Comparison of ENCODE assay signal across 10 cellular contexts in the genomic region with DNA sequence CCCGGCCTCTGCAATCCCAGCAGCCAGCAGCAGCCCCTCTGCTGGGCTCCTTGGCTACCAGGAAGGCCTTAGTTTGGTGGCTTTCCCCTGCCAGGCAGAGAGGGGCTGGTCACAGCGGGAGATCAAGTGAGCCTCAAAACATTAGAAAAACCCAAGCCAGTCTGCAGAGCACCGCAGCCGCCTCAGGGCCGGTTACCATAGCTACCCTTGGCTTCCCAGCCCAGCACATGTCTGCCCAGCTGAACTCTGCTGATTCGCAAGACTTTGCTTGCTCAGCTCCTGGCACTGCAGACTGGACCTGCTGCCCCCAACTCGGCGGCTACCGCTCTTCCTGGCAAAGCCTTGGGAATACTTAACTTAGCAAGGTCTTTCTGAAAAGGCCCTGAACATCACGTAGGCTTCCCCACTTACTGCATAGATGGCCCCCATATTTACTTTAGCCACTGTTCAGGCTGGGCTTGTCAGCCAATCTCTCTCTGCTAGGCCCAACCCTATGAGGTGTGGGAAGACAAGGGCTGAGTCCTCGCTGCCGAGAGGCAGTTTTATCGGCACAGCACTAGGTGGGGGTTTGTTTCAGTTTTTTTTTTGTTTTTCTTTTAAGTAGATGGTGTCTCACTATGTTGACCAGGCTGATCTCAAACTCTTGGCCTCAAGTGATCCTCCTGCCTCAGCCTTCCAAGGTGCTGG. TPM values are rescaled to one million over a fixed set of nuclear protein-coding genes. Genes with fewer than 3 reads are reported as not detected.
DNase-seq lines count a peak whose midpoint lies in the region; ATAC-seq, FAIRE-seq and TF ChIP-seq lines count a peak whose summit lies in the region.
"Had no signal": no experiment of that assay in that cellular context is flagged by ENCODE, and none has a peak within 500 bp of the region (broad histone marks: within the 10 kb centered on the region; RNA-seq: fewer than 3 reads in every experiment).

No MANE protein-coding gene starts in this region.

- H3K27ac Mint-ChIP-seq in CD14-positive monocyte, result no peak overlapping the region

- DNase-seq in ELR (ENCODE audit: low read depth), result peak; percentile 79
- peak; percentile 91 for DNase-seq in NCI-H69 (lab: John Stamatoyannopoulos, UW)
- DNase-seq in fibroblast of the aortic adventitia (ENCODE audit: low read depth), result peak; percentile 81
- DNase-seq in pancreas, result peak in 1 of 6 donors; percentile 48
- DNase-seq in NCI-H1930 (lab: John Stamatoyannopoulos, UW), result no peak
- no peak for DNase-seq in CD14-positive monocyte (ENCODE audit: low spot score)
- DNase-seq in RKO (ENCODE audit: low spot score), result no peak
- DNase-seq in UCSD-AML1 (lab: John Stamatoyannopoulos, UW; ENCODE audit: unreplicated experiment), result no peak

- no peak overlapping the region for H3K4me3 ChIP-seq in fibroblast of the aortic adventitia (ENCODE audit: low read depth, low read length)
- H3K4me3 ChIP-seq in pancreas, result no peak overlapping the region

- no peaks in the 10 kb centered on the region for H3K27me3 ChIP-seq in pancreas

- TF ChIP-seq CTCF in fibroblast of the aortic adventitia (IDR thresholded peaks at IDR 0.05; ENCODE audit: insufficient read depth, low read length), result no peak
- TF ChIP-seq CTCF in pancreas (IDR thresholded peaks at IDR 0.05), result no peak
- TF ChIP-seq CTCF in CD14-positive monocyte (IDR thresholded peaks at IDR 0.05), result no peak

- H3K36me3 Mint-ChIP-seq in CD14-positive monocyte, result peaks cover 13 to 17% of the 10 kb centered on the region in 2 donors

- intact Hi-C loops in pancreas (cut with DNase I) (no loop called here), CD14-positive monocyte (cut with micrococcal nuclease) (no loop called here)

- no peaks in the 10 kb centered on the region for H3K4me1 ChIP-seq in pancreas

- H3K36me3 ChIP-seq in pancreas, result peaks cover 0 to under 1% (median 0%) of the 10 kb centered on the region in 3 donors

- no peaks in the 10 kb centered on the region for H3K4me1 Mint-ChIP-seq in CD14-positive monocyte

- H3K4me3 Mint-ChIP-seq in CD14-positive monocyte, result no peak overlapping the region

- no peak for FAIRE-seq in pancreas (lab: Jason Lieb, UNC)

- H3K27me3 Mint-ChIP-seq in CD14-positive monocyte (ENCODE audit: low read depth in 3 of 3), result peaks cover 0 to 3% (median 0%) of the 10 kb centered on the region in 3 donors

- no peaks in the 10 kb centered on the region for H3K9me3 ChIP-seq in pancreas

- WGBS in pancreas, 2 donors, result 30 to 38% methylated on average over 13 of the region's 13 CpGs

- H3K9me3 Mint-ChIP-seq in CD14-positive monocyte, result no peaks in the 10 kb centered on the region

- H3K27ac ChIP-seq in pancreas, result no peak overlapping the region
- H3K27ac ChIP-seq: HL-60 had no signal

- peak in 3 of 4 donors; percentile 65 to 92 (median 83) for ATAC-seq in pancreas

RNA-seq across cellular contexts. Expression of a gene that starts 28.6 kb away (rescaled TPM):
- 3.8 and 5.1 TPM in 2 replicates for total RNA-seq in fibroblast of the aortic adventitia (ENCODE audit: low replicate concordance)
- total RNA-seq in pancreas, result 1 to 10 TPM; 1.5 to 3.9 (median 2.6) TPM
- polyA plus RNA-seq in pancreas, result 1 to 10 TPM; 6.2 to 7.3 TPM
- polyA plus RNA-seq in CD14-positive monocyte, result not detected

RNA-seq across cellular contexts. Expression of a gene that starts 34.2 kb away (rescaled TPM):
- total RNA-seq in fibroblast of the aortic adventitia (ENCODE audit: low replicate concordance) (32.0 and 44.9 TPM in 2 replicates), pancreas (10 to 100 TPM; 10.3 to 15.1 (median 12.6) TPM)
- polyA plus RNA-seq in pancreas (1 to 10 TPM; 7.5 to 8.0 TPM), CD14-positive monocyte (1 to 10 TPM; 3.7 to 7.6 TPM)

RNA-seq across cellular contexts. Expression of a gene that starts 35.0 kb away (rescaled TPM):
- total RNA-seq in fibroblast of the aortic adventitia (ENCODE audit: low replicate concordance) (not detected in 2 replicates), pancreas (not detected)
- polyA plus RNA-seq in pancreas (not detected), CD14-positive monocyte (not detected)
- total RNA-seq: urinary bladder had no signal

RNA-seq across cellular contexts. Expression of a gene that starts 54.1 kb away (rescaled TPM):
- total RNA-seq in fibroblast of the aortic adventitia (ENCODE audit: low replicate concordance) (2.0 and 4.4 TPM in 2 replicates), pancreas (1 to 10 TPM in 5 of 6 donors, under 1 TPM in 1; 0.98 to 2.9 (median 2.4) TPM)
- polyA plus RNA-seq in pancreas (10 to 100 TPM; 13.4 to 26.7 TPM), CD14-positive monocyte (under 1 TPM; 0.33 to 0.48 TPM)

RNA-seq across cellular contexts. Expression of a gene that starts 59.7 kb away (rescaled TPM):
- total RNA-seq in fibroblast of the aortic adventitia (ENCODE audit: low replicate concordance) (7.7 and 26.4 TPM in 2 replicates), pancreas (10 to 100 TPM; 15.2 to 25.1 (median 16.9) TPM)
- polyA plus RNA-seq in pancreas (100 to 1,000 TPM; 118 to 143 TPM), CD14-positive monocyte (10 to 100 TPM; 13.2 to 23.0 TPM)

Comparison
In these comparisons a context has a peak if more than half of its experiments do, and no peak if none do; other contexts are left out.
1. DNase-seq: peak in ELR (single experiment), NCI-H69 (single experiment) and fibroblast of the aortic adventitia (single experiment); none in NCI-H1930 (0 of 2), CD14-positive monocyte (single experiment), RKO (single experiment) and UCSD-AML1 (single experiment).